In the genomic region with DNA sequence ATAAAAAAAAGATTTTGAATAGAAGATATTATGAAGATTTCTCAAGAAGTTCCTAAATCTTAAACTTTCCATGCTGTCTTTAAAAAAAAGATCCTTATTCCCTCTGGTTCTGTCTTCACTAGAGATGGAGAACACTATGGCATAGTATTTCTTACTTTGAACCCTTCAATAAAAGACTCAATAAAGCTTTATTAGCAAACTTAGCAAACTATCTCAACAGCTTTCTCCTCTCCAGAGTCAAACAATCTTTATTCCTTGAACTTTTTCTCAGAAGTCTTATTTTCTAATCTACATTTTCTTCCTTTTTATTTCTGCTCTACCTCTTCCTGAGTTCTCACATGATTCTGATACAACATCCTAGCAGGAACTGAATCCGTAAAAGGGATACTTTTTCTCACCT, we compare ENCODE assay signal across 28 cellular contexts.
"Had no signal": no experiment of that assay in that cellular context is flagged by ENCODE, and none has a peak within 500 bp of the region (broad histone marks: within the 10 kb centered on the region; RNA-seq: fewer than 3 reads in every experiment).

No MANE protein-coding gene starts in this region.

- H3K4me1 Mint-ChIP-seq: stimulated activated effector memory CD8-positive, alpha-beta T cell treated with anti-CD3 and anti-CD28 coated beads, Interleukin-12 subunit alpha, Interleukin-12 subunit beta, amount 100 ng/mL, for 72 hours; stimulated activated memory B cell treated with anti-CD40 and anti-IgM and Interleukin-4, amounts not matched to agents 10 μg/mL and 1 μg/mL and 100 μg/mL, for 72 hours; stimulated activated naive B cell treated with anti-CD40 and anti-IgM and Interleukin-4, amounts not matched to agents 10 μg/mL and 1 μg/mL and 100 μg/mL, for 72 hours; stimulated activated naive CD8-positive, alpha-beta T cell treated with anti-CD3 and anti-CD28 coated beads, Interleukin-15, amount 100 ng/mL, for 72 hours had no signal

- H3K36me3 Mint-ChIP-seq: stimulated activated effector memory CD8-positive, alpha-beta T cell treated with anti-CD3 and anti-CD28 coated beads, Interleukin-12 subunit alpha, Interleukin-12 subunit beta, amount 100 ng/mL, for 72 hours had no signal

- H3K4me1 ChIP-seq: suprapubic skin, testis, tibial nerve, upper lobe of right lung, uterus, vagina had no signal

- FAIRE-seq: urothelium cell line had no signal

- H3K4me3 Mint-ChIP-seq: stimulated activated effector memory CD8-positive, alpha-beta T cell treated with anti-CD3 and anti-CD28 coated beads, Interleukin-12 subunit alpha, Interleukin-12 subunit beta, amount 100 ng/mL, for 72 hours; stimulated activated memory B cell treated with anti-CD40 and anti-IgM and Interleukin-4, amounts not matched to agents 10 μg/mL and 1 μg/mL and 100 μg/mL, for 72 hours; stimulated activated naive B cell treated with anti-CD40 and anti-IgM and Interleukin-4, amounts not matched to agents 10 μg/mL and 1 μg/mL and 100 μg/mL, for 72 hours; stimulated activated naive CD8-positive, alpha-beta T cell treated with anti-CD3 and anti-CD28 coated beads, Interleukin-15, amount 100 ng/mL, for 72 hours; stimulated activated naive CD8-positive, alpha-beta T cell treated with anti-CD3 and anti-CD28 coated beads, Interleukin-15, Interleukin-2, amounts not matched to agents 100 ng/mL and 50 ng/mL, for 24 hours; type B pancreatic cell had no signal

- H3K27ac ChIP-seq: stomach, suprapubic skin, testis, thoracic aorta, thyroid gland, tibial artery, tibial nerve, transverse colon, upper lobe of left lung, upper lobe of right lung, uterus, vagina had no signal

- H3K27me3 Mint-ChIP-seq: stimulated activated memory B cell treated with anti-CD40 and anti-IgM and Interleukin-4, amounts not matched to agents 10 μg/mL and 1 μg/mL and 100 μg/mL, for 72 hours; stimulated activated naive B cell treated with anti-CD40 and anti-IgM and Interleukin-4, amounts not matched to agents 10 μg/mL and 1 μg/mL and 100 μg/mL, for 72 hours; stimulated activated naive CD8-positive, alpha-beta T cell treated with anti-CD3 and anti-CD28 coated beads, Interleukin-15, amount 100 ng/mL, for 72 hours; stimulated activated naive CD8-positive, alpha-beta T cell treated with anti-CD3 and anti-CD28 coated beads, Interleukin-15, Interleukin-2, amounts not matched to agents 100 ng/mL and 50 ng/mL, for 24 hours; type B pancreatic cell had no signal

- H3K27ac Mint-ChIP-seq: stimulated activated effector memory CD8-positive, alpha-beta T cell treated with anti-CD3 and anti-CD28 coated beads, Interleukin-12 subunit alpha, Interleukin-12 subunit beta, amount 100 ng/mL, for 72 hours; stimulated activated memory B cell treated with anti-CD40 and anti-IgM and Interleukin-4, amounts not matched to agents 10 μg/mL and 1 μg/mL and 100 μg/mL, for 72 hours; stimulated activated naive B cell treated with anti-CD40 and anti-IgM and Interleukin-4, amounts not matched to agents 10 μg/mL and 1 μg/mL and 100 μg/mL, for 72 hours; stimulated activated naive CD8-positive, alpha-beta T cell treated with anti-CD3 and anti-CD28 coated beads, Interleukin-15, amount 100 ng/mL, for 72 hours; stimulated activated naive CD8-positive, alpha-beta T cell treated with anti-CD3 and anti-CD28 coated beads, Interleukin-15, Interleukin-2, amounts not matched to agents 100 ng/mL and 50 ng/mL, for 24 hours; type B pancreatic cell had no signal

- ATAC-seq: stimulated activated effector memory CD8-positive, alpha-beta T cell treated with anti-CD3 and anti-CD28 coated beads, Interleukin-12 subunit alpha, Interleukin-12 subunit beta, amount 100 ng/mL, for 72 hours; stimulated activated memory B cell treated with anti-CD40 and anti-IgM and Interleukin-4, amounts not matched to agents 10 μg/mL and 1 μg/mL and 100 μg/mL, for 72 hours; stimulated activated naive B cell treated with anti-CD40 and anti-IgM and Interleukin-4, amounts not matched to agents 10 μg/mL and 1 μg/mL and 100 μg/mL, for 72 hours; stimulated activated naive CD8-positive, alpha-beta T cell treated with anti-CD3 and anti-CD28 coated beads, Interleukin-15, amount 100 ng/mL, for 72 hours; stimulated activated naive CD8-positive, alpha-beta T cell treated with anti-CD3 and anti-CD28 coated beads, Interleukin-15, Interleukin-2, amounts not matched to agents 100 U/mL and 50 U/mL, for 24 hours; upper lobe of right lung had no signal

- H3K27me3 ChIP-seq: stomach, suprapubic skin, testis, thyroid gland, tibial artery, tibial nerve, transverse colon, upper lobe of left lung, upper lobe of right lung, uterus, vagina had no signal

- H3K9me3 Mint-ChIP-seq: stimulated activated effector memory CD8-positive, alpha-beta T cell treated with anti-CD3 and anti-CD28 coated beads, Interleukin-12 subunit alpha, Interleukin-12 subunit beta, amount 100 ng/mL, for 72 hours; stimulated activated memory B cell treated with anti-CD40 and anti-IgM and Interleukin-4, amounts not matched to agents 10 μg/mL and 1 μg/mL and 100 μg/mL, for 72 hours; stimulated activated naive CD8-positive, alpha-beta T cell treated with anti-CD3 and anti-CD28 coated beads, Interleukin-15, amount 100 ng/mL, for 72 hours; stimulated activated naive CD8-positive, alpha-beta T cell treated with anti-CD3 and anti-CD28 coated beads, Interleukin-15, Interleukin-2, amounts not matched to agents 100 ng/mL and 50 ng/mL, for 24 hours; type B pancreatic cell had no signal

- H3K4me3 ChIP-seq: stomach, suprapubic skin, testis, thoracic aorta, thyroid gland, tibial artery, tibial nerve, transverse colon, upper lobe of left lung, upper lobe of right lung, uterus, vagina had no signal

- H3K36me3 ChIP-seq: thyroid gland, upper lobe of right lung, uterus had no signal

- H3K9me3 ChIP-seq: stomach, suprapubic skin, testis, thoracic aorta, thyroid gland, tibial artery, tibial nerve, transverse colon, upper lobe of left lung, upper lobe of right lung, uterus, vagina had no signal

- DNase-seq: stimulated activated CD4-positive, alpha-beta T cell treated with anti-CD3 and anti-CD28 coated beads, Interleukin-2, amount 100 ng/mL, for 48 hours; stimulated activated CD4-positive, alpha-beta T cell treated with anti-CD3 and anti-CD28 coated beads, Interleukin-4, amount 100 ng/mL, for 1 hour; stimulated activated CD4-positive, alpha-beta T cell treated with anti-CD3 and anti-CD28 coated beads, Interleukin-4, amount 100 ng/mL, for 4 hours; stimulated activated CD8-positive, alpha-beta memory T cell treated with anti-CD3 and anti-CD28 coated beads, Interleukin-4, amount 100 ng/mL, for 48 hours; stimulated activated naive B cell treated with anti-CD40 and anti-IgM and Interleukin-4, amounts not matched to agents 10 μg/mL and 1 μg/mL and 100 μg/mL, for 72 hours; stimulated activated naive CD4-positive, alpha-beta T cell; stimulated activated naive CD4-positive, alpha-beta T cell treated with Interleukin-2 at 50 U/mL for 16 hours; stimulated activated naive CD8-positive, alpha-beta T cell treated with anti-CD3 and anti-CD28 coated beads, Interleukin-15, amount 100 ng/mL, for 72 hours; stimulated activated naive CD8-positive, alpha-beta T cell treated with anti-CD3 and anti-CD28 coated beads, Interleukin-15, Interleukin-2, amounts not matched to agents 100 U/mL and 50 U/mL, for 24 hours; stomach; substantia nigra; testis; thyroid gland; tibial artery; transverse colon; trophoblast cell; upper lobe of left lung; upper lobe of right lung; uterus had no signal
